1 cellular context compared by ENCODE assay signal in the genomic region with DNA sequence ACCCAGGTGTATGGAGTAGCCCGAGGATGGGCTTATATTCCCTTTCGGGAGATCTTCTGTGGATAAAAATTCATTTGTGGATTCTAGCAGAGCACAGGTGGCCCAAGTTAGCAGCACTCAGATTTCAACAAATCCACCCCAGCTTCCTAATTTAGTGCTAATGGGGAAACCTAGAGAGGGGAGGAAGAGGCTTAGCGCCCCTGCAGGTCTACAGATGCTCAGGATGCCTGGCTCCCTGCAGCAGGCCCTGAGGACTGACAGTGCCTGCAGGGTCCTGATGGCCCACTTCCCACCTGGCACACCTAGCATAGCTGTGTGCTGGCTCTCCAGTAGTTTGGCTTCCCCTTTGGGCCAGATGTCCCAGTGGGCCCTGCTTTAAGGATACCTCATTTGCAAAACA.
TF ChIP-seq lines count a peak whose summit lies in the region.

No MANE protein-coding gene starts in this region.

TF ChIP-seq in H1, 55 proteins besides CTCF, POLR2A, EP300 and RAD21:
- TF ChIP-seq HDAC2 (IDR thresholded peaks at IDR 0.05; ENCODE audit: borderline replicate concordance in 1 of 2, low read depth in 2 of 2, low read length in 2 of 2) (peak in 1 of 2 experiments; percentile 42; a peak in 1 of 4 replicates), TCF12 (IDR thresholded peaks at IDR 0.05; ENCODE audit: low read depth, low read length) (no peak), SUZ12 (IDR thresholded peaks at IDR 0.05; ENCODE audit: low read length) (no peak)
